In the genomic region with DNA sequence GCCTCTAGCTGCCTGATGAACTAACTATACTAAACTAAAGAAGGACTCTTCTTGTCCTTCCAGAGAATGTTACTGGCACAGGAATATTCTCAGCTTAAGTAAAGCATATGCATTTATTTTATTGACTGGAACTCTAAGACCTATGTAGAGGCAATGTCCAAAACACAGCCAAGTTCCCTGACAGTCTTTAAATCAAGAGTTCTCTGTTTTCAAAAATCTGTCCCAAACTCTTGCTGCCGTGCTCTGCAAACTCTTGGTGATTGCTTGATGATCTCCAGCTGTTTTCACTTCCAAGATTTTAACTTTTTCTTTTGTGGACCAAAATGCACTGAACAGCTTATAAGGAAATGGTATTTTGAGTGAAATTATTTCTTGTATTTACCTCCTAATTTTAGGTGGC, we compare ENCODE assay signal across 38 cellular contexts.
"Had no signal": no experiment of that assay in that cellular context is flagged by ENCODE, and none has a peak within 500 bp of the region (broad histone marks: within the 10 kb centered on the region; RNA-seq: fewer than 3 reads in every experiment).

No MANE protein-coding gene starts in this region.

- DNase-seq: activated CD4-positive, alpha-beta memory T cell treated with anti-CD3 and anti-CD28 coated beads, Interleukin-2, amount 10 ng/mL, durations not matched to agents 7 days and 5 days; activated CD4-positive, alpha-beta T cell treated with anti-CD3 and anti-CD28 coated beads for 1 hour; activated CD4-positive, alpha-beta T cell treated with anti-CD3 and anti-CD28 coated beads for 36 hours; activated CD4-positive, alpha-beta T cell treated with anti-CD3 and anti-CD28 coated beads for 48 hours; activated CD4-positive, alpha-beta T cell treated with anti-CD3 and anti-CD28 coated beads, Interleukin-2, amount 10 ng/mL, durations not matched to agents 7 days and 5 days; activated CD4-positive, alpha-beta T cell treated with anti-CD3 and anti-CD28 coated beads, Interleukin-2, amount 50 U/mL, for 48 hours; activated CD4-positive, CD25-positive, alpha-beta regulatory T cell; activated CD8-positive, alpha-beta memory T cell treated with anti-CD3 and anti-CD28 coated beads for 24 hours; activated CD8-positive, alpha-beta memory T cell treated with anti-CD3 and anti-CD28 coated beads, Interleukin-2, amount 10 ng/mL, durations not matched to agents 7 days and 5 days; activated CD8-positive, alpha-beta memory T cell treated with anti-CD3 and anti-CD28 coated beads, Interleukin-2, amount 50 U/mL, for 48 hours; activated CD8-positive, alpha-beta T cell treated with anti-CD3 and anti-CD28 coated beads, Interleukin-2, amount 10 ng/mL, durations not matched to agents 7 days and 5 days; activated effector memory CD4-positive, alpha-beta T cell treated with Interleukin-2 at 50 U/mL for 16 hours; activated gamma-delta T cell; activated naive CD4-positive, alpha-beta T cell treated with anti-CD3 and anti-CD28 coated beads, Interleukin-2, amount 10 ng/mL, durations not matched to agents 7 days and 5 days; activated naive CD4-positive, alpha-beta T cell treated with Interleukin-2 at 50 U/mL for 16 hours; activated naive CD8-positive, alpha-beta T cell treated with anti-CD3 and anti-CD28 coated beads, Interleukin-2, amount 10 ng/mL, durations not matched to agents 7 days and 5 days; activated naive CD8-positive, alpha-beta T cell treated with anti-CD3 and anti-CD28 coated beads, Interleukin-2, amount 50 U/mL, for 24 hours; activated T-cell treated with anti-CD3 and anti-CD28 coated beads, Interleukin-2, amount 50 U/mL, for 24 hours; activated T-cell treated with anti-CD3 and anti-CD28 coated beads, Interleukin-2, amount 50 U/mL, for 48 hours; amygdala; anterior cingulate cortex; caudate nucleus; cerebellar nuclear complex; T-helper 1 cell; T-helper 2 cell; T-helper 9 cell; WERI-Rb-1 had no signal

- H3K36me3 ChIP-seq: ascending aorta, cardiac muscle cell, WERI-Rb-1 had no signal

- H3K36me3 Mint-ChIP-seq: activated CD8-positive, alpha-beta memory T cell treated with anti-CD3 and anti-CD28 coated beads, Interleukin-2, amount 10 ng/mL, durations not matched to agents 7 days and 5 days; activated naive CD4-positive, alpha-beta T cell treated with anti-CD3 and anti-CD28 coated beads, Interleukin-2, amount 10 ng/mL, durations not matched to agents 7 days and 5 days; activated naive CD4-positive, alpha-beta T cell treated with anti-CD3 and anti-CD28 coated beads, Interleukin-2, amount 50 U/mL, for 24 hours; activated naive CD8-positive, alpha-beta T cell; activated naive CD8-positive, alpha-beta T cell treated with anti-CD3 and anti-CD28 coated beads, Interleukin-2, amount 10 ng/mL, durations not matched to agents 7 days and 5 days; brain; WTC11 had no signal

- H3K27ac Mint-ChIP-seq: activated CD4-positive, alpha-beta memory T cell treated with anti-CD3 and anti-CD28 coated beads, Interleukin-2, amount 10 ng/mL, durations not matched to agents 7 days and 5 days; activated CD4-positive, alpha-beta T cell treated with anti-CD3 and anti-CD28 coated beads for 36 hours; activated CD4-positive, alpha-beta T cell treated with anti-CD3 and anti-CD28 coated beads, Interleukin-2, amount 10 ng/mL, durations not matched to agents 7 days and 5 days; activated CD8-positive, alpha-beta memory T cell treated with anti-CD3 and anti-CD28 coated beads, Interleukin-2, amount 10 ng/mL, durations not matched to agents 7 days and 5 days; activated CD8-positive, alpha-beta T cell treated with anti-CD3 and anti-CD28 coated beads, Interleukin-2, amount 10 ng/mL, durations not matched to agents 7 days and 5 days; activated naive CD4-positive, alpha-beta T cell treated with anti-CD3 and anti-CD28 coated beads, Interleukin-2, amount 10 ng/mL, durations not matched to agents 7 days and 5 days; activated naive CD4-positive, alpha-beta T cell treated with anti-CD3 and anti-CD28 coated beads, Interleukin-2, amount 50 U/mL, for 24 hours; activated naive CD8-positive, alpha-beta T cell; activated naive CD8-positive, alpha-beta T cell treated with anti-CD3 and anti-CD28 coated beads, Interleukin-2, amount 10 ng/mL, durations not matched to agents 7 days and 5 days; activated naive CD8-positive, alpha-beta T cell treated with anti-CD3 and anti-CD28 coated beads, Interleukin-2, amount 50 U/mL, for 24 hours; activated T-cell treated with anti-CD3 and anti-CD28 coated beads, Interleukin-2, amount 50 U/mL, for 24 hours; activated T-helper 2 cell treated with anti-CD3 and anti-CD28 coated beads, Interferon-gamma antibody, Interleukin-2, Interleukin-4, amounts not matched to agents 10 μg/mL and 5 μg/mL and 100 μg/mL, durations not matched to agents 14 hours and 24 hours and 36 hours; brain; T-helper 1 cell treated with Interleukin-12 subunit alpha and Interleukin-12 subunit beta and Interleukin-4 antibody, amounts not matched to agents 30 μg/mL and 1 μg/mL, for 36 hours; T-helper 2 cell treated with Interferon-gamma antibody and Interleukin-4, amounts not matched to agents 5 μg/mL and 100 μg/mL, for 36 hours; WTC11 had no signal

- H3K4me1 Mint-ChIP-seq: activated CD4-positive, alpha-beta memory T cell treated with anti-CD3 and anti-CD28 coated beads, Interleukin-2, amount 10 ng/mL, durations not matched to agents 7 days and 5 days; activated CD4-positive, alpha-beta T cell treated with anti-CD3 and anti-CD28 coated beads, Interleukin-2, amount 10 ng/mL, durations not matched to agents 7 days and 5 days; activated CD8-positive, alpha-beta memory T cell treated with anti-CD3 and anti-CD28 coated beads, Interleukin-2, amount 10 ng/mL, durations not matched to agents 7 days and 5 days; activated naive CD4-positive, alpha-beta T cell treated with anti-CD3 and anti-CD28 coated beads, Interleukin-2, amount 10 ng/mL, durations not matched to agents 7 days and 5 days; activated naive CD4-positive, alpha-beta T cell treated with anti-CD3 and anti-CD28 coated beads, Interleukin-2, amount 50 U/mL, for 24 hours; activated naive CD8-positive, alpha-beta T cell treated with anti-CD3 and anti-CD28 coated beads, Interleukin-2, amount 10 ng/mL, durations not matched to agents 7 days and 5 days; activated naive CD8-positive, alpha-beta T cell treated with anti-CD3 and anti-CD28 coated beads, Interleukin-2, amount 50 U/mL, for 24 hours; central memory CD8-positive, alpha-beta T cell had no signal

- H3K27ac ChIP-seq: ascending aorta, cardiac muscle cell, WERI-Rb-1 had no signal

- H3K27me3 Mint-ChIP-seq: activated CD4-positive, alpha-beta T cell treated with anti-CD3 and anti-CD28 coated beads for 36 hours; activated naive CD8-positive, alpha-beta T cell treated with anti-CD3 and anti-CD28 coated beads, Interleukin-2, amount 50 U/mL, for 24 hours had no signal

- H3K4me3 Mint-ChIP-seq: activated CD4-positive, alpha-beta memory T cell treated with anti-CD3 and anti-CD28 coated beads, Interleukin-2, amount 10 ng/mL, durations not matched to agents 7 days and 5 days; activated CD4-positive, alpha-beta T cell treated with anti-CD3 and anti-CD28 coated beads for 36 hours; activated CD4-positive, alpha-beta T cell treated with anti-CD3 and anti-CD28 coated beads, Interleukin-2, amount 10 ng/mL, durations not matched to agents 7 days and 5 days; activated CD8-positive, alpha-beta memory T cell treated with anti-CD3 and anti-CD28 coated beads, Interleukin-2, amount 10 ng/mL, durations not matched to agents 7 days and 5 days; activated CD8-positive, alpha-beta T cell treated with anti-CD3 and anti-CD28 coated beads, Interleukin-2, amount 10 ng/mL, durations not matched to agents 7 days and 5 days; activated naive CD4-positive, alpha-beta T cell treated with anti-CD3 and anti-CD28 coated beads, Interleukin-2, amount 10 ng/mL, durations not matched to agents 7 days and 5 days; activated naive CD4-positive, alpha-beta T cell treated with anti-CD3 and anti-CD28 coated beads, Interleukin-2, amount 50 U/mL, for 24 hours; activated naive CD8-positive, alpha-beta T cell; activated naive CD8-positive, alpha-beta T cell treated with anti-CD3 and anti-CD28 coated beads, Interleukin-2, amount 10 ng/mL, durations not matched to agents 7 days and 5 days; activated naive CD8-positive, alpha-beta T cell treated with anti-CD3 and anti-CD28 coated beads, Interleukin-2, amount 50 U/mL, for 24 hours; activated T-cell treated with anti-CD3 and anti-CD28 coated beads, Interleukin-2, amount 50 U/mL, for 24 hours; brain; central memory CD8-positive, alpha-beta T cell; T-helper 1 cell treated with Interleukin-12 subunit alpha and Interleukin-12 subunit beta and Interleukin-4 antibody, amounts not matched to agents 30 μg/mL and 1 μg/mL, for 36 hours; T-helper 2 cell treated with Interferon-gamma antibody and Interleukin-4, amounts not matched to agents 5 μg/mL and 100 μg/mL, for 36 hours; WTC11 had no signal

- H3K9me3 Mint-ChIP-seq: activated CD4-positive, alpha-beta memory T cell treated with anti-CD3 and anti-CD28 coated beads, Interleukin-2, amount 10 ng/mL, durations not matched to agents 7 days and 5 days; activated CD4-positive, alpha-beta T cell treated with anti-CD3 and anti-CD28 coated beads, Interleukin-2, amount 10 ng/mL, durations not matched to agents 7 days and 5 days; activated naive CD4-positive, alpha-beta T cell treated with anti-CD3 and anti-CD28 coated beads, Interleukin-2, amount 10 ng/mL, durations not matched to agents 7 days and 5 days; activated naive CD4-positive, alpha-beta T cell treated with anti-CD3 and anti-CD28 coated beads, Interleukin-2, amount 50 U/mL, for 24 hours; activated naive CD8-positive, alpha-beta T cell treated with anti-CD3 and anti-CD28 coated beads, Interleukin-2, amount 10 ng/mL, durations not matched to agents 7 days and 5 days; activated naive CD8-positive, alpha-beta T cell treated with anti-CD3 and anti-CD28 coated beads, Interleukin-2, amount 50 U/mL, for 24 hours; activated T-cell treated with anti-CD3 and anti-CD28 coated beads, Interleukin-2, amount 50 U/mL, for 24 hours; activated T-helper 2 cell treated with anti-CD3 and anti-CD28 coated beads, Interferon-gamma antibody, Interleukin-2, Interleukin-4, amounts not matched to agents 10 μg/mL and 5 μg/mL and 100 μg/mL, durations not matched to agents 14 hours and 24 hours and 36 hours; brain; central memory CD8-positive, alpha-beta T cell; T-helper 1 cell treated with Interleukin-12 subunit alpha and Interleukin-12 subunit beta and Interleukin-4 antibody, amounts not matched to agents 30 μg/mL and 1 μg/mL, for 36 hours; T-helper 2 cell treated with Interferon-gamma antibody and Interleukin-4, amounts not matched to agents 5 μg/mL and 100 μg/mL, for 36 hours; WTC11 had no signal

- H3K9me3 ChIP-seq: ascending aorta had no signal

- H3K4me1 ChIP-seq: ascending aorta had no signal

- H3K4me3 ChIP-seq: ascending aorta, cardiac muscle cell had no signal

- ATAC-seq: activated CD4-positive, alpha-beta T cell treated with anti-CD3 and anti-CD28 coated beads for 36 hours; activated CD4-positive, CD25-positive, alpha-beta regulatory T cell treated with anti-CD3 and anti-CD28 coated beads, Interleukin-2, amount 50 U/mL, for 24 hours; activated CD8-positive, alpha-beta memory T cell treated with anti-CD3 and anti-CD28 coated beads, Interleukin-2, amount 10 ng/mL, durations not matched to agents 7 days and 5 days; activated CD8-positive, alpha-beta T cell treated with anti-CD3 and anti-CD28 coated beads, Interleukin-2, amount 10 ng/mL, durations not matched to agents 7 days and 5 days; activated naive CD8-positive, alpha-beta T cell treated with anti-CD3 and anti-CD28 coated beads, Interleukin-2, amount 50 U/mL, for 24 hours; WTC11 had no signal

- H3K27me3 ChIP-seq: ascending aorta, cardiac muscle cell had no signal
